ENCODE assay signal across 15 cellular contexts in genomic region chr6:164322533-164322932, GRCh38.
DNase-seq lines count a peak whose midpoint lies in the region; ATAC-seq, FAIRE-seq and TF ChIP-seq lines count a peak whose summit lies in the region.
"Had no signal": no experiment of that assay in that cellular context is flagged by ENCODE, and none has a peak within 500 bp of the region (broad histone marks: within the 10 kb centered on the region; RNA-seq: fewer than 3 reads in every experiment).

No MANE protein-coding gene starts in this region.

- no CpG with 5 or more reads among the region's 4 CpGs for WGBS in mesendoderm (ENCODE audit: extremely low coverage, insufficient coverage, low lambda C conversion rate)

- no peak overlapping the region for H2BK5ac ChIP-seq in mesendoderm (ENCODE audit: low read length)

- H3K18ac ChIP-seq in mesendoderm (ENCODE audit: low read length), result no peak overlapping the region

- H3K27ac ChIP-seq in keratinocyte (ENCODE audit: control insufficient read depth, insufficient read depth, low read length), result peak overlapping the region; percentile 55
- peak overlapping the region; percentile 14 for H3K27ac ChIP-seq in vagina
- H3K27ac ChIP-seq in mesendoderm (ENCODE audit: low read depth, low read length), result no peak overlapping the region
- H3K27ac ChIP-seq: 22Rv1, neural progenitor cell had no signal

- H4K20me1 ChIP-seq in keratinocyte (ENCODE audit: control insufficient read depth, extremely low read depth, insufficient read depth, low read length), result no peaks in the 10 kb centered on the region

- no peaks in the 10 kb centered on the region for H3K36me3 ChIP-seq in keratinocyte (ENCODE audit: control insufficient read depth in 2 of 2, extremely low read depth in 1 of 2, insufficient read depth in 2 of 2, low read length in 2 of 2)
- H3K36me3 ChIP-seq in vagina, result no peaks in the 10 kb centered on the region
- H3K36me3 ChIP-seq in BE2C, result no peaks in the 10 kb centered on the region
- H3K36me3 ChIP-seq in mesendoderm (ENCODE audit: control insufficient read depth, insufficient read depth, low read length), result no peaks in the 10 kb centered on the region
- H3K36me3 ChIP-seq: neural progenitor cell had no signal

- intact Hi-C loops in Right ventricle myocardium inferior (cut with DNase I) (no loop called here), cardiac septum (cut with DNase I) (no loop called here), vagina (cut with DNase I) (no loop called here)

- ATAC-seq in Right ventricle myocardium inferior, result peak; percentile 96

- peak overlapping the region; percentile 76 for H2AFZ ChIP-seq in keratinocyte (ENCODE audit: control insufficient read depth, low read length)
- H2AFZ ChIP-seq: neural progenitor cell had no signal

- no peak overlapping the region for H4K8ac ChIP-seq in mesendoderm (ENCODE audit: low read depth, low read length)

- H3K56ac ChIP-seq in mesendoderm (ENCODE audit: low read length), result no peak overlapping the region

- H3K4me3 ChIP-seq in keratinocyte (ENCODE audit: control insufficient read depth in 2 of 3, extremely low read depth in 1 of 3, insufficient read depth in 2 of 3, low read depth in 1 of 3, low read length in 3 of 3), result peak overlapping the region in 1 of 3 experiments; percentile 29
- H3K4me3 ChIP-seq in vagina, result no peak overlapping the region
- H3K4me3 ChIP-seq in BE2C (ENCODE audit: low read depth, low read length), result no peak overlapping the region
- H3K4me3 ChIP-seq in mesendoderm (ENCODE audit: low read length), result no peak overlapping the region
- H3K4me3 ChIP-seq: neural progenitor cell had no signal

- H2AK5ac ChIP-seq in mesendoderm (ENCODE audit: low read length), result no peak overlapping the region

- H4K5ac ChIP-seq in mesendoderm (ENCODE audit: low read length), result no peak overlapping the region

- H3K79me2 ChIP-seq in keratinocyte (ENCODE audit: control insufficient read depth, insufficient read depth, low read length), result no peaks in the 10 kb centered on the region
- H3K79me2 ChIP-seq in mesendoderm (ENCODE audit: control insufficient read depth, insufficient read depth, low read length), result no peaks in the 10 kb centered on the region

- no peak overlapping the region for H3K4ac ChIP-seq in mesendoderm (ENCODE audit: low read depth, low read length)

- H3K27me3 ChIP-seq in keratinocyte (ENCODE audit: control insufficient read depth, extremely low read depth, insufficient read depth, low read length) (no peaks in the 10 kb centered on the region), vagina (no peaks in the 10 kb centered on the region), BE2C (no peaks in the 10 kb centered on the region), mesendoderm (ENCODE audit: insufficient read depth, low read length, poor library complexity) (no peaks in the 10 kb centered on the region)
- H3K27me3 ChIP-seq: neural progenitor cell had no signal

- no peak for TF ChIP-seq POLR2A in vagina (IDR thresholded peaks at IDR 0.05)

- H2BK120ac ChIP-seq in mesendoderm (ENCODE audit: low read depth, low read length), result no peak overlapping the region

- H3K4me1 ChIP-seq in keratinocyte (ENCODE audit: control insufficient read depth, extremely low read depth, insufficient read depth, low read length) (peaks cover 9% of the 10 kb centered on the region), vagina (no peaks in the 10 kb centered on the region), BE2C (no peaks in the 10 kb centered on the region), mesendoderm (ENCODE audit: control insufficient read depth, low read depth, low read length) (no peaks in the 10 kb centered on the region)
- H3K4me1 ChIP-seq: neural progenitor cell had no signal

- H2BK15ac ChIP-seq in mesendoderm (replicated peaks; ENCODE audit: low read depth), result no peak overlapping the region

- peak overlapping the region; percentile 62 for H3K4me2 ChIP-seq in keratinocyte (ENCODE audit: control insufficient read depth, extremely low read depth, insufficient read depth, low read depth, low read length)
- no peak overlapping the region for H3K4me2 ChIP-seq in mesendoderm (ENCODE audit: low read length)
- H3K4me2 ChIP-seq: neural progenitor cell had no signal

- H3K9ac ChIP-seq in keratinocyte (ENCODE audit: control insufficient read depth, extremely low read depth, insufficient read depth, low read length) (peak overlapping the region; percentile 13), mesendoderm (ENCODE audit: low read length) (no peak overlapping the region)
- H3K9ac ChIP-seq: neural progenitor cell had no signal

- H3K23ac ChIP-seq in mesendoderm (ENCODE audit: low read length), result no peak overlapping the region

- dilution Hi-C loops in keratinocyte (cut with MboI; ENCODE audit: extremely low pct_ligation_motif_present, low sequenced_read_pairs), result no loop called here

- no peak for TF ChIP-seq CTCF in keratinocyte (optimal IDR thresholded peaks at IDR 0.05 in 1 of 3, IDR thresholded peaks at IDR 0.05 in 1 of 3, conservative IDR thresholded peaks at IDR 0.05 in 1 of 3; ENCODE audit: extremely low read depth in 1 of 3, insufficient read depth in 2 of 3, low read length in 3 of 3)
- TF ChIP-seq CTCF in vagina (IDR thresholded peaks at IDR 0.05), result no peak
- no peak for TF ChIP-seq CTCF in BE2C (IDR thresholded peaks at IDR 0.05; ENCODE audit: low read depth, low read length)

- FAIRE-seq in endometrium (lab: Jason Lieb, UNC) (peak; percentile 89), keratinocyte (lab: Jason Lieb, UNC) (peak; percentile 93)

- H3K9me3 ChIP-seq in keratinocyte (ENCODE audit: control insufficient read depth, low read depth, low read length) (no peaks in the 10 kb centered on the region), vagina (no peaks in the 10 kb centered on the region), BE2C (no peaks in the 10 kb centered on the region)

- no peaks in the 10 kb centered on the region for H3K79me1 ChIP-seq in mesendoderm (ENCODE audit: low read length)

- DNase-seq in Right ventricle myocardium inferior (ENCODE audit: missing footprints), result no peak
- no peak for DNase-seq in cardiac septum (ENCODE audit: low spot score)
- peak; percentile 57 for DNase-seq in keratinocyte (ENCODE audit: low read depth, low spot score)
- DNase-seq in vagina (ENCODE audit: extremely low spot score in 2 of 2), result no peak
- no peak for DNase-seq in BE2C
- DNase-seq in mesendoderm, result no peak
- no peak for DNase-seq in activated CD4-positive, alpha-beta T cell treated with anti-CD3 and anti-CD28 coated beads for 48 hours
- DNase-seq: activated CD4-positive, alpha-beta T cell treated with anti-CD3 and anti-CD28 coated beads, Interleukin-2, amount 50 U/mL, for 1 hour; activated gamma-delta T cell; DMS153; NCI-H1417; stimulated activated CD4-positive, alpha-beta T cell treated with anti-CD3 and anti-CD28 coated beads, Interleukin-2, amount 100 ng/mL, for 24 hours had no signal

- no peaks in the 10 kb centered on the region for H3K9me1 ChIP-seq in keratinocyte (ENCODE audit: control insufficient read depth, extremely low read depth, insufficient read depth, low read length)
